In the genomic region with DNA sequence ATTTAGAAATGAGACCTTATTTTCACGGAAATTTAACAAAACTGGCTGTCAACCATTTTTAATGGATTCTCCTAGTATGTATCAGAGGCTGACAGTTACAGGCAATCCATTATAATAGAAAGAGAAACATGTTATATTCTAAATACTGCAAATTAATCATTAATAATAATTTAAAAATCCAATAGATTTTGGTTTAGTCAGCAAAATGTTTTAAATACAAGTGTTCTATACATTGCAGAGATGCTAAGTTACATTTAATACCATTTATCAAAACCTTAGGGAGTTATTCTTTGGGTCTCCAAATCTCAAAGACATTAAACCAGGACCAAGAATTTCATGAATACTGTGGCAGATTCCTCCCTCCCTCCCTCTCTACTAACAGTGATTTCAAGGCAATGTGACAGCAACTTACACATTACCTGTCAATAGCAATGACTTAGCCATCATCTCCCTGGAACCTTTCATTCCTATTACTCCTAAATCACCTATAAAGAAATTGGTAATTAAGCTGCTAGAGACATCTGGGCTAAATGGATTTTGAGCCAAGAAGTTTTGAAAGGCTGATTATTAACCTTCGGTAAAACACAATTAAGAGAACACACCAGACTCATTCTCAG, we compare ENCODE assay signal across 1 cellular context.
TF ChIP-seq lines count a peak whose summit lies in the region.

No MANE protein-coding gene starts in this region.

TF ChIP-seq in HepG2, 621 proteins besides CTCF, POLR2A, EP300 and RAD21 (continued from another document):
- TF ChIP-seq, protein P1, sequence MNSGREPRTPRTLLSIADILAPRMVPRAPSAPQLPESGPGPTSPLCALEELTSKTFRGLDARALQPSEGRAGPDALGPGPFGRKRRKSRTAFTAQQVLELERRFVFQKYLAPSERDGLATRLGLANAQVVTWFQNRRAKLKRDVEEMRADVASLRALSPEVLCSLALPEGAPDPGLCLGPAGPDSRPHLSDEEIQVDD (CRISPR knock-in tag; IDR thresholded peaks at IDR 0.05; ENCODE audit: borderline replicate concordance), result no peak
- TF ChIP-seq PHF20 (CRISPR knock-in tag; IDR thresholded peaks at IDR 0.05) (no peak), MAFF (IDR thresholded peaks at IDR 0.05; ENCODE audit: low read depth, low read length) (peak; percentile 60; the same call in 1 of the 2 replicates), FOXK2 (IDR thresholded peaks at IDR 0.05) (no peak)
